11 cellular contexts compared by ENCODE assay signal in genomic region chr3:134251731-134252391, GRCh38. TPM values are rescaled to one million over a fixed set of nuclear protein-coding genes. Genes with fewer than 3 reads are reported as not detected.
A peak's percentile ranks its signal among the peaks of the same experiment; 100 is the strongest.
DNase-seq lines count a peak whose midpoint lies in the region; ATAC-seq and TF ChIP-seq lines count a peak whose summit lies in the region.
"Had no signal": no experiment of that assay in that cellular context is flagged by ENCODE, and none has a peak within 500 bp of the region (broad histone marks: within the 10 kb centered on the region; RNA-seq: fewer than 3 reads in every experiment).

No MANE protein-coding gene starts in this region.

- no peak for TF ChIP-seq POLR2A in erythroblast (IDR thresholded peaks at IDR 0.05; ENCODE audit: low read length)

- H3K27ac Mint-ChIP-seq in natural killer cell treated with Interleukin-12 subunit alpha and Interleukin-12 subunit beta and Interleukin-15 and Interleukin-18, amount 100 ng/mL, for 72 hours, result peak overlapping the region in 1 of 2 donors; percentile 46

- no peaks in the 10 kb centered on the region for H3K9me3 ChIP-seq in BLaER1 treated with 17β-estradiol and CSF1 and Interleukin-3, amounts not matched to agents 10 nM and 100 nM (replicated peaks in 1 of 11)

- H3K4me1 Mint-ChIP-seq in natural killer cell treated with Interleukin-12 subunit alpha and Interleukin-12 subunit beta and Interleukin-15 and Interleukin-18, amount 100 ng/mL, for 72 hours (ENCODE audit: low read depth in 2 of 2), result peaks cover 23 to 34% of the 10 kb centered on the region in 2 donors

- H3K4me3 Mint-ChIP-seq in natural killer cell treated with Interleukin-12 subunit alpha and Interleukin-12 subunit beta and Interleukin-15 and Interleukin-18, amount 100 ng/mL, for 72 hours, result peak overlapping the region; percentile 80

- H3K4me1 ChIP-seq in BLaER1 treated with 17β-estradiol and CSF1 and Interleukin-3, amounts not matched to agents 10 nM and 100 nM, result peaks cover 48 to 85% (median 56%) of the 10 kb centered on the region in 10 experiments

- peak overlapping the region in 4 of 11 experiments; percentile 38 to 83 (median 70); a peak in 6 of 22 replicates for H3K27ac ChIP-seq in BLaER1 treated with 17β-estradiol and CSF1 and Interleukin-3, amounts not matched to agents 10 nM and 100 nM

- H3K36me3 ChIP-seq in BLaER1 treated with 17β-estradiol and CSF1 and Interleukin-3, amounts not matched to agents 10 nM and 100 nM, result no peaks in the 10 kb centered on the region
- H3K36me3 ChIP-seq: brain microvascular endothelial cell had no signal

- H3K4me3 ChIP-seq in BLaER1 treated with 17β-estradiol and CSF1 and Interleukin-3, amounts not matched to agents 10 nM and 100 nM, result peak overlapping the region in 2 of 10 experiments; percentile 82 to 94; a peak in 3 of 20 replicates

- H3K27me3 ChIP-seq in BLaER1 treated with 17β-estradiol and CSF1 and Interleukin-3, amounts not matched to agents 10 nM and 100 nM, result peaks cover 10 to 82% (median 75%) of the 10 kb centered on the region in 11 experiments; a peak in 21 of 22 replicates
- H3K27me3 ChIP-seq: brain microvascular endothelial cell had no signal

- DNase-seq in NCI-H226 (peak; percentile 50), erythroblast (lab: John Stamatoyannopoulos, UW) (peak; percentile 26 to 50), NCI-H2196 (lab: John Stamatoyannopoulos, UW; ENCODE audit: unreplicated experiment) (no peak), dedifferentiated amniotic fluid mesenchymal stem cell (ENCODE audit: extremely low spot score) (no peak)
- DNase-seq in natural killer cell treated with Interleukin-12 subunit alpha and Interleukin-12 subunit beta and Interleukin-15 and Interleukin-18, amount 100 ng/mL, for 72 hours (ENCODE audit: low spot score), result no peak
- DNase-seq: brain microvascular endothelial cell, NCI-H2081, SW 1271 had no signal

- H4K20me1 ChIP-seq in BLaER1 treated with 17β-estradiol and CSF1 and Interleukin-3, amounts not matched to agents 10 nM and 100 nM, result peaks cover 30 to 65% (median 47%) of the 10 kb centered on the region in 11 experiments

- H3K36me3 Mint-ChIP-seq in natural killer cell treated with Interleukin-12 subunit alpha and Interleukin-12 subunit beta and Interleukin-15 and Interleukin-18, amount 100 ng/mL, for 72 hours, result no peaks in the 10 kb centered on the region

- peak overlapping the region in 5 of 11 experiments; percentile 11 to 61 (median 41); a peak in 6 of 22 replicates for H3K9ac ChIP-seq in BLaER1 treated with 17β-estradiol and CSF1 and Interleukin-3, amounts not matched to agents 10 nM and 100 nM

- peak overlapping the region; percentile 91 to 100 (median 97) for H3K4me2 ChIP-seq in BLaER1 treated with 17β-estradiol and CSF1 and Interleukin-3, amounts not matched to agents 10 nM and 100 nM

- peaks cover 16 to 28% of the 10 kb centered on the region in 2 donors for H3K27me3 Mint-ChIP-seq in natural killer cell treated with Interleukin-12 subunit alpha and Interleukin-12 subunit beta and Interleukin-15 and Interleukin-18, amount 100 ng/mL, for 72 hours

- ATAC-seq in natural killer cell treated with Interleukin-12 subunit alpha and Interleukin-12 subunit beta and Interleukin-15 and Interleukin-18, amount 100 ng/mL, for 72 hours, result no peak
- ATAC-seq in GM18870 (IDR thresholded peaks at IDR 0.05; ENCODE audit: unreplicated experiment) (no peak), GM18502 (IDR thresholded peaks at IDR 0.05; ENCODE audit: poor library complexity, unreplicated experiment) (no peak)

- H3K9me3 Mint-ChIP-seq in natural killer cell treated with Interleukin-12 subunit alpha and Interleukin-12 subunit beta and Interleukin-15 and Interleukin-18, amount 100 ng/mL, for 72 hours, result no peaks in the 10 kb centered on the region

RNA-seq across cellular contexts. Expression of gene RYK, which starts 1.2 kb away (rescaled TPM):
- 10 to 100 TPM; 20.6 to 20.8 TPM for total RNA-seq in natural killer cell treated with Interleukin-12 subunit alpha and Interleukin-12 subunit beta and Interleukin-15 and Interleukin-18, amount 100 ng/mL, for 72 hours

Comparison
In these comparisons a context has a peak if more than half of its experiments do, and no peak if none do; other contexts are left out.
1. DNase-seq: peak in NCI-H226 (single experiment) and erythroblast (2 of 2); none in natural killer cell treated with Interleukin-12 subunit alpha and Interleukin-12 subunit beta and Interleukin-15 and Interleukin-18, amount 100 ng/mL, for 72 hours (single experiment), NCI-H2196 (single experiment) and dedifferentiated amniotic fluid mesenchymal stem cell (single experiment).